ENCODE assay signal across 8 cellular contexts in the genomic region with DNA sequence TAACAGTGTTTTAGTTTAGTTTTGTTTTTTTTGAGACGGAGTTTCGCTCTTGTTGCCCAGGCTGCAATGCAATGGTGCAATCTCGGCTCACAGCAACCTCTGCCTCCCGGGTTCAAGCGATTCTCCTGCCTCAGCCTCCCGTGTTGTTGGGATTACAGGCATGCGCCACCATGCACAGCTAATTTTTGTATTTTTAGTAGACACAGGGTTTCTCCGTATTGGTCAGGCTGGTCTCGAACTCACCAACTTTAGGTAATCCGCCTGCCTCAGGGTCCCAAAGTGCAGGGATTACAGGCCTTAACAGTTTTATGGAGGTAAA. TPM values are rescaled to one million over a fixed set of nuclear protein-coding genes. Genes with fewer than 3 reads are reported as not detected.
DNase-seq lines count a peak whose midpoint lies in the region; ATAC-seq and TF ChIP-seq lines count a peak whose summit lies in the region.
"Not testable (repeated sequence)": the region's sequence is repeated elsewhere in the genome, so short reads cannot be mapped to it uniquely, and the experiment has no call there.

No MANE protein-coding gene starts in this region.

- H3K27me3 Mint-ChIP-seq in CD4-positive, CD25-positive, alpha-beta regulatory T cell; activated CD4-positive, alpha-beta T cell treated with anti-CD3 and anti-CD28 coated beads, Interleukin-2, amount 10 ng/mL, durations not matched to agents 7 days and 5 days; natural killer cell treated with Interleukin-12 subunit alpha and Interleukin-12 subunit beta and Interleukin-15 and Interleukin-18, amount 100 ng/mL, for 72 hours: not testable (repeated sequence)

- peaks cover 23 to 51% (median 39%) of the 10 kb centered on the region in 4 donors for H3K4me1 Mint-ChIP-seq in CD4-positive, CD25-positive, alpha-beta regulatory T cell
- peaks cover 36% of the 10 kb centered on the region for H3K4me1 Mint-ChIP-seq in activated CD4-positive, alpha-beta T cell treated with anti-CD3 and anti-CD28 coated beads, Interleukin-2, amount 10 ng/mL, durations not matched to agents 7 days and 5 days
- peaks cover 33% of the 10 kb centered on the region in 2 donors for H3K4me1 Mint-ChIP-seq in natural killer cell treated with Interleukin-12 subunit alpha and Interleukin-12 subunit beta and Interleukin-15 and Interleukin-18, amount 100 ng/mL, for 72 hours (ENCODE audit: low read depth in 2 of 2)

- POLR2A ChIA-PET in activated CD4-positive, alpha-beta T cell treated with anti-CD3 and anti-CD28 coated beads, Interleukin-2, amount 10 ng/mL, durations not matched to agents 7 days and 5 days (lab: Charles Lee) = interaction anchor here (0.6 to 1.3 kb wide), 3 partner anchors 16 to 660 kb away, joined by 3 to 9 read pairs (median 4); a partner anchor contains a TSS

- in situ Hi-C loops in GM23248 (cut with MboI) = not testable (repeated sequence)

- not testable (repeated sequence) for H3K9me3 ChIP-seq in CD4-positive, CD25-positive, alpha-beta regulatory T cell (ENCODE audit: control insufficient read depth in 2 of 2, low read length in 2 of 2); GM23248 (ENCODE audit: low read depth); hepatocyte (ENCODE audit: low read depth); stomach smooth muscle (ENCODE audit: control insufficient read depth in 2 of 2, low read length in 2 of 2)

- H3K27ac Mint-ChIP-seq in CD4-positive, CD25-positive, alpha-beta regulatory T cell = peak overlapping the region in 2 of 3 donors; percentile 96 to 99
- H3K27ac Mint-ChIP-seq in activated CD4-positive, alpha-beta T cell treated with anti-CD3 and anti-CD28 coated beads, Interleukin-2, amount 10 ng/mL, durations not matched to agents 7 days and 5 days = peak overlapping the region; percentile 89
- H3K27ac Mint-ChIP-seq in natural killer cell treated with Interleukin-12 subunit alpha and Interleukin-12 subunit beta and Interleukin-15 and Interleukin-18, amount 100 ng/mL, for 72 hours = peak overlapping the region; percentile 87 to 100

- not testable (repeated sequence) for H3F3A ChIP-seq in GM23248 (ENCODE audit: insufficient read depth)

- ATAC-seq in CD4-positive, CD25-positive, alpha-beta regulatory T cell (ENCODE audit: low read depth in 2 of 2); natural killer cell treated with Interleukin-12 subunit alpha and Interleukin-12 subunit beta and Interleukin-15 and Interleukin-18, amount 100 ng/mL, for 72 hours: not testable (repeated sequence)

- H3K9me2 ChIP-seq in GM23248 (ENCODE audit: insufficient read depth); hepatocyte (replicated peaks; ENCODE audit: insufficient read depth): not testable (repeated sequence)

- H3K4me2 ChIP-seq in GM23248 (ENCODE audit: unreplicated experiment) = peak overlapping the region; percentile 72
- 0 out of 2 replicates have a peak overlapping the region, but pooled peaks have one; percentile 27 for H3K4me2 ChIP-seq in KMS-11
- peak overlapping the region; percentile 74 for H3K4me2 ChIP-seq in hepatocyte

- peak overlapping the region; percentile 93 for H3K9ac ChIP-seq in GM23248
- peak overlapping the region; percentile 77; the same call in 1 of the 2 replicates for H3K9ac ChIP-seq in KMS-11
- H3K9ac ChIP-seq in stomach smooth muscle (ENCODE audit: low read length in 2 of 2) = peak overlapping the region; percentile 36 to 66

- not testable (repeated sequence) for DNase-seq in CD4-positive, CD25-positive, alpha-beta regulatory T cell; GM23248; activated CD4-positive, alpha-beta T cell treated with anti-CD3 and anti-CD28 coated beads, Interleukin-2, amount 10 ng/mL, durations not matched to agents 7 days and 5 days; choroid plexus epithelial cell (ENCODE audit: low read depth); hepatocyte (ENCODE audit: low spot score); natural killer cell treated with Interleukin-12 subunit alpha and Interleukin-12 subunit beta and Interleukin-15 and Interleukin-18, amount 100 ng/mL, for 72 hours (ENCODE audit: low spot score)

- not testable (repeated sequence) for H3K9me3 Mint-ChIP-seq in CD4-positive, CD25-positive, alpha-beta regulatory T cell; activated CD4-positive, alpha-beta T cell treated with anti-CD3 and anti-CD28 coated beads, Interleukin-2, amount 10 ng/mL, durations not matched to agents 7 days and 5 days; natural killer cell treated with Interleukin-12 subunit alpha and Interleukin-12 subunit beta and Interleukin-15 and Interleukin-18, amount 100 ng/mL, for 72 hours

- not testable (repeated sequence) for H3K27me3 ChIP-seq in CD4-positive, CD25-positive, alpha-beta regulatory T cell (ENCODE audit: control insufficient read depth, insufficient read depth, low read length); GM23248 (replicated peaks; ENCODE audit: insufficient read depth); KMS-11 (ENCODE audit: insufficient read depth, low read depth); hepatocyte; stomach smooth muscle (ENCODE audit: control insufficient read depth in 1 of 2, insufficient read depth in 2 of 2, low read length in 2 of 2)

- H4K20me1 ChIP-seq in GM23248 (ENCODE audit: insufficient read depth); KMS-11 (ENCODE audit: insufficient read depth); hepatocyte (ENCODE audit: insufficient read depth, poor library complexity, severe bottlenecking): not testable (repeated sequence)

- not testable (repeated sequence) for H3K36me3 ChIP-seq in CD4-positive, CD25-positive, alpha-beta regulatory T cell (ENCODE audit: control insufficient read depth, insufficient read depth, low read length); GM23248 (ENCODE audit: low read depth); KMS-11 (ENCODE audit: insufficient read depth); hepatocyte (replicated peaks; ENCODE audit: insufficient read depth, low read depth); stomach smooth muscle (ENCODE audit: control insufficient read depth in 2 of 2, insufficient read depth in 2 of 2, low read length in 2 of 2)

- peak overlapping the region; percentile 80 for H3K27ac ChIP-seq in CD4-positive, CD25-positive, alpha-beta regulatory T cell (ENCODE audit: insufficient read depth, low read length, poor library complexity, severe bottlenecking)
- H3K27ac ChIP-seq in GM23248 = peak overlapping the region; percentile 40
- peak overlapping the region; percentile 51; the same call in 1 of the 2 replicates for H3K27ac ChIP-seq in KMS-11
- peak overlapping the region; percentile 8 for H3K27ac ChIP-seq in hepatocyte
- not testable (repeated sequence) for H3K27ac ChIP-seq in stomach smooth muscle (ENCODE audit: low read length)

- CTCF ChIA-PET in activated CD4-positive, alpha-beta T cell treated with anti-CD3 and anti-CD28 coated beads, Interleukin-2, amount 10 ng/mL, durations not matched to agents 7 days and 5 days (lab: Charles Lee) = interaction anchor here (0.6 to 2.1 kb wide), 8 partner anchors 14 to 101 kb away, joined by 3 to 9 read pairs (median 8); a partner anchor contains a TSS

- 39 to 41% methylated on average over 10 of the region's 10 CpGs for WGBS in GM23248 (ENCODE audit: low coverage in 1 of 2, low lambda C conversion rate in 2 of 2, missing lambda C conversion rate in 2 of 2), 2 experiments
- 64% methylated on average over 10 of the region's 10 CpGs for WGBS in hepatocyte (ENCODE audit: low lambda C conversion rate, missing lambda C conversion rate)

- peaks cover 11% of the 10 kb centered on the region for H3K36me3 Mint-ChIP-seq in CD4-positive, CD25-positive, alpha-beta regulatory T cell
- not testable (repeated sequence) for H3K36me3 Mint-ChIP-seq in activated CD4-positive, alpha-beta T cell treated with anti-CD3 and anti-CD28 coated beads, Interleukin-2, amount 10 ng/mL, durations not matched to agents 7 days and 5 days (ENCODE audit: low read depth); natural killer cell treated with Interleukin-12 subunit alpha and Interleukin-12 subunit beta and Interleukin-15 and Interleukin-18, amount 100 ng/mL, for 72 hours

- H2AFZ ChIP-seq in GM23248 = peak overlapping the region; percentile 96
- H2AFZ ChIP-seq in KMS-11 (ENCODE audit: low read depth) = peak overlapping the region; percentile 78
- H2AFZ ChIP-seq in hepatocyte = peak overlapping the region; percentile 83

- H3K4me3 Mint-ChIP-seq in CD4-positive, CD25-positive, alpha-beta regulatory T cell = peak overlapping the region; percentile 96 to 100 (median 98)
- peak overlapping the region; percentile 96 for H3K4me3 Mint-ChIP-seq in activated CD4-positive, alpha-beta T cell treated with anti-CD3 and anti-CD28 coated beads, Interleukin-2, amount 10 ng/mL, durations not matched to agents 7 days and 5 days
- H3K4me3 Mint-ChIP-seq in natural killer cell treated with Interleukin-12 subunit alpha and Interleukin-12 subunit beta and Interleukin-15 and Interleukin-18, amount 100 ng/mL, for 72 hours = peak overlapping the region; percentile 99

- peaks cover 29% of the 10 kb centered on the region for H3K4me1 ChIP-seq in CD4-positive, CD25-positive, alpha-beta regulatory T cell (ENCODE audit: control insufficient read depth, insufficient read depth, low read length, poor library complexity, severe bottlenecking)
- peaks cover 15% of the 10 kb centered on the region; the same call in 1 of the 2 replicates for H3K4me1 ChIP-seq in GM23248 (ENCODE audit: insufficient read depth)
- not testable (repeated sequence) for H3K4me1 ChIP-seq in KMS-11 (ENCODE audit: low read depth, poor library complexity, severe bottlenecking); hepatocyte (ENCODE audit: insufficient read depth); stomach smooth muscle (ENCODE audit: control insufficient read depth, insufficient read depth, low read length)

- peaks cover 45% of the 10 kb centered on the region for H3K79me2 ChIP-seq in GM23248 (ENCODE audit: insufficient read depth)
- peaks cover 39% of the 10 kb centered on the region for H3K79me2 ChIP-seq in KMS-11 (ENCODE audit: insufficient read depth, low read depth)
- peaks cover 42% of the 10 kb centered on the region for H3K79me2 ChIP-seq in hepatocyte

- H3K4me3 ChIP-seq in CD4-positive, CD25-positive, alpha-beta regulatory T cell (ENCODE audit: low read depth, low read length) = peak overlapping the region; percentile 97
- peak overlapping the region; percentile 97 for H3K4me3 ChIP-seq in GM23248
- H3K4me3 ChIP-seq in KMS-11 (IDR thresholded peaks at IDR 0.05; ENCODE audit: insufficient read depth, low read depth, low read length) = not testable (repeated sequence)
- peak overlapping the region; percentile 98 for H3K4me3 ChIP-seq in choroid plexus epithelial cell (ENCODE audit: low read depth, low read length)
- peak overlapping the region; percentile 23 for H3K4me3 ChIP-seq in hepatocyte
- H3K4me3 ChIP-seq in stomach smooth muscle (ENCODE audit: low read length in 2 of 2) = peak overlapping the region; percentile 98 to 100

- TF ChIP-seq CTCF in KMS-11 (conservative IDR thresholded peaks at IDR 0.05; ENCODE audit: low read depth, low read length); choroid plexus epithelial cell (conservative IDR thresholded peaks at IDR 0.05; ENCODE audit: low read depth, low read length); hepatocyte (IDR thresholded peaks at IDR 0.05; ENCODE audit: poor library complexity): not testable (repeated sequence)

RNA-seq across cellular contexts. Expression of a gene that starts 0.5 kb away (rescaled TPM):
- total RNA-seq in CD4-positive, CD25-positive, alpha-beta regulatory T cell = 36.6 TPM
- polyA plus RNA-seq in CD4-positive, CD25-positive, alpha-beta regulatory T cell = 10 to 100 TPM; 12.6 to 18.4 (median 15.7) TPM
- 17.8 and 18.2 TPM in 2 replicates for total RNA-seq in GM23248 (2014; rRNA removed; shearing (Covaris generic))
- polyA plus RNA-seq in GM23248 (2016; fragmentation: Nextera tagmentation; extraction: Ambion mirVana) (14.3 and 14.7 TPM in 2 replicates), hepatocyte (11.5 and 15.3 TPM in 2 replicates)
- total RNA-seq in activated CD4-positive, alpha-beta T cell treated with anti-CD3 and anti-CD28 coated beads, Interleukin-2, amount 10 ng/mL, durations not matched to agents 7 days and 5 days = 10 to 100 TPM; 35.5 to 43.7 TPM
- total RNA-seq in hepatocyte = 31.0 and 39.8 TPM in 2 replicates
- 10 to 100 TPM; 43.7 to 44.5 TPM for total RNA-seq in natural killer cell treated with Interleukin-12 subunit alpha and Interleukin-12 subunit beta and Interleukin-15 and Interleukin-18, amount 100 ng/mL, for 72 hours

RNA-seq across cellular contexts. Expression of a gene that starts 18.0 kb away (rescaled TPM):
- 34.1 TPM for total RNA-seq in CD4-positive, CD25-positive, alpha-beta regulatory T cell
- polyA plus RNA-seq in CD4-positive, CD25-positive, alpha-beta regulatory T cell = 100 to 1,000 TPM; 100 to 129 (median 114) TPM
- 30.2 and 32.1 TPM in 2 replicates for total RNA-seq in GM23248 (2014; rRNA removed; shearing (Covaris generic))
- polyA plus RNA-seq in GM23248 (2016; fragmentation: Nextera tagmentation; extraction: Ambion mirVana) (92.5 and 93.6 TPM in 2 replicates), hepatocyte (32.6 and 32.8 TPM in 2 replicates)
- 10 to 100 TPM; 37.7 to 46.7 TPM for total RNA-seq in activated CD4-positive, alpha-beta T cell treated with anti-CD3 and anti-CD28 coated beads, Interleukin-2, amount 10 ng/mL, durations not matched to agents 7 days and 5 days
- 31.2 and 34.8 TPM in 2 replicates for total RNA-seq in hepatocyte
- 10 to 100 TPM; 25.5 to 45.6 TPM for total RNA-seq in natural killer cell treated with Interleukin-12 subunit alpha and Interleukin-12 subunit beta and Interleukin-15 and Interleukin-18, amount 100 ng/mL, for 72 hours
